ENCODE assay signal across 20 cellular contexts in the genomic region with DNA sequence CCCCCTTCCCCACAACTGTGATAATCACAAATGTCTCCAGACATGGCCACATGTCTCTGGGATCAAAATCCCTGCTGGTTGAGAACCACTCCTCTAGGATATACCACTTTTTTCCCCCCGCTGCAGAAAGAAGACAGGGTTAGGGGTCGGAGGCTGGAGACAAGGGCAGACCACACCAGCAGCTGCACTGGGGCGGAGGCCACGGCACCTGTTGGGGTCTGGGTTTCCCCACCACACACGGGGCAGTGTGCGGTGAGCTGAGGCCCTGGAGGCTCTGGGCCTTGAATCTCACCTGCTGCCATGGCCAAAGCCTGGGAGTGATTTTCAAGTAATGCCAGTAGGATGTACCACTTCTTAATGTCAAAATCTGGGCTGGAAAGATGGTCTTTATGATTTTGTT.
"Had no signal": no experiment of that assay in that cellular context is flagged by ENCODE, and none has a peak within 500 bp of the region (broad histone marks: within the 10 kb centered on the region; RNA-seq: fewer than 3 reads in every experiment).

No MANE protein-coding gene starts in this region.

- H3K9me3 ChIP-seq: ovary, tibial nerve, upper lobe of right lung, vagina had no signal

- H3K36me3 Mint-ChIP-seq: natural killer cell treated with Interleukin-12 subunit alpha and Interleukin-12 subunit beta and Interleukin-15 and Interleukin-18, amount 100 ng/mL, for 72 hours; neural progenitor cell; stimulated activated effector memory CD8-positive, alpha-beta T cell treated with anti-CD3 and anti-CD28 coated beads, Interleukin-12 subunit alpha, Interleukin-12 subunit beta, amount 100 ng/mL, for 72 hours had no signal

- H3K27me3 ChIP-seq: foreskin keratinocyte, hepatocyte, neural progenitor cell, ovary, tibial nerve, upper lobe of right lung, vagina had no signal

- H3K79me2 ChIP-seq: hepatocyte had no signal

- DNase-seq: dermis blood vessel endothelial cell; erythroblast; foreskin keratinocyte; left colon; mesendoderm; nucleus accumbens; ovary; right cardiac atrium; stimulated activated CD4-positive, alpha-beta T cell treated with anti-CD3 and anti-CD28 coated beads, Interleukin-4, amount 100 ng/mL, for 1 hour; stimulated activated CD8-positive, alpha-beta memory T cell treated with anti-CD3 and anti-CD28 coated beads, Interleukin-4, amount 100 ng/mL, for 48 hours; upper lobe of right lung had no signal

- H3K27me3 Mint-ChIP-seq: natural killer cell treated with Interleukin-12 subunit alpha and Interleukin-12 subunit beta and Interleukin-15 and Interleukin-18, amount 100 ng/mL, for 72 hours; stimulated activated naive CD8-positive, alpha-beta T cell treated with anti-CD3 and anti-CD28 coated beads, Interleukin-15, Interleukin-2, amounts not matched to agents 100 ng/mL and 50 ng/mL, for 24 hours had no signal

- H3K27ac Mint-ChIP-seq: natural killer cell treated with Interleukin-12 subunit alpha and Interleukin-12 subunit beta and Interleukin-15 and Interleukin-18, amount 100 ng/mL, for 72 hours; neural progenitor cell; stimulated activated effector memory CD8-positive, alpha-beta T cell treated with anti-CD3 and anti-CD28 coated beads, Interleukin-12 subunit alpha, Interleukin-12 subunit beta, amount 100 ng/mL, for 72 hours had no signal

- H3K27ac ChIP-seq: foreskin keratinocyte, hepatocyte, neural progenitor cell, ovary, tibial nerve, upper lobe of right lung, vagina had no signal

- FAIRE-seq: colon, endothelial cell of umbilical vein had no signal

- H3K4me1 Mint-ChIP-seq: stimulated activated effector memory CD8-positive, alpha-beta T cell treated with anti-CD3 and anti-CD28 coated beads, Interleukin-12 subunit alpha, Interleukin-12 subunit beta, amount 100 ng/mL, for 72 hours had no signal

- H3K4me1 ChIP-seq: neural progenitor cell, tibial nerve, upper lobe of right lung, vagina had no signal

- H3K9ac ChIP-seq: neural progenitor cell had no signal

- H3K4me3 Mint-ChIP-seq: natural killer cell treated with Interleukin-12 subunit alpha and Interleukin-12 subunit beta and Interleukin-15 and Interleukin-18, amount 100 ng/mL, for 72 hours; neural progenitor cell; stimulated activated effector memory CD8-positive, alpha-beta T cell treated with anti-CD3 and anti-CD28 coated beads, Interleukin-12 subunit alpha, Interleukin-12 subunit beta, amount 100 ng/mL, for 72 hours; stimulated activated naive CD8-positive, alpha-beta T cell treated with anti-CD3 and anti-CD28 coated beads, Interleukin-15, Interleukin-2, amounts not matched to agents 100 ng/mL and 50 ng/mL, for 24 hours had no signal

- ATAC-seq: foreskin keratinocyte; left colon; natural killer cell treated with Interleukin-12 subunit alpha and Interleukin-12 subunit beta and Interleukin-15 and Interleukin-18, amount 100 ng/mL, for 72 hours; stimulated activated effector memory CD8-positive, alpha-beta T cell treated with anti-CD3 and anti-CD28 coated beads, Interleukin-12 subunit alpha, Interleukin-12 subunit beta, amount 100 ng/mL, for 72 hours; upper lobe of right lung had no signal

- H2AFZ ChIP-seq: hepatocyte, neural progenitor cell had no signal

- H3K36me3 ChIP-seq: neural progenitor cell, ovary, vagina had no signal

- H3K4me3 ChIP-seq: hepatocyte, neural progenitor cell, ovary, tibial nerve, upper lobe of right lung, vagina had no signal

- H3K4me2 ChIP-seq: hepatocyte, neural progenitor cell had no signal

- H3K9me3 Mint-ChIP-seq: natural killer cell treated with Interleukin-12 subunit alpha and Interleukin-12 subunit beta and Interleukin-15 and Interleukin-18, amount 100 ng/mL, for 72 hours; neural progenitor cell; stimulated activated effector memory CD8-positive, alpha-beta T cell treated with anti-CD3 and anti-CD28 coated beads, Interleukin-12 subunit alpha, Interleukin-12 subunit beta, amount 100 ng/mL, for 72 hours; stimulated activated naive CD8-positive, alpha-beta T cell treated with anti-CD3 and anti-CD28 coated beads, Interleukin-15, Interleukin-2, amounts not matched to agents 100 ng/mL and 50 ng/mL, for 24 hours had no signal
